ENCODE assay signal across 18 cellular contexts in genomic region chr6:40474937-40475336, GRCh38.
"Had no signal": no experiment of that assay in that cellular context is flagged by ENCODE, and none has a peak within 500 bp of the region (broad histone marks: within the 10 kb centered on the region; RNA-seq: fewer than 3 reads in every experiment).

No MANE protein-coding gene starts in this region.

- DNase-seq: activated CD4-positive, alpha-beta T cell treated with anti-CD3 and anti-CD28 coated beads for 1 hour; activated CD4-positive, alpha-beta T cell treated with anti-CD3 and anti-CD28 coated beads, Interleukin-2, amount 50 U/mL, for 48 hours; activated gamma-delta T cell treated with Interleukin-2 at 50 U/mL for 16 hours; adrenal gland; effector CD4-positive, alpha-beta T cell; left cardiac atrium; stimulated activated CD4-positive, alpha-beta T cell treated with anti-CD3 and anti-CD28 coated beads, Interleukin-12 subunit alpha, Interleukin-12 subunit beta, amount 100 ng/mL, for 4 hours; stimulated activated CD4-positive, alpha-beta T cell treated with anti-CD3 and anti-CD28 coated beads, Interleukin-1b, Interleukin-23, amount 100 ng/mL, for 48 hours; stimulated activated naive CD4-positive, alpha-beta T cell treated with Interleukin-2 at 50 U/mL for 16 hours; thyroid gland had no signal

- H3K27ac ChIP-seq: adrenal gland, breast epithelium, esophagus muscularis mucosa, gastroesophageal sphincter, thyroid gland had no signal

- H3K9me3 ChIP-seq: adrenal gland, breast epithelium, esophagus muscularis mucosa, gastroesophageal sphincter, thyroid gland had no signal

- H3K4me3 Mint-ChIP-seq: activated T-helper 1 cell treated with anti-CD3 and anti-CD28 coated beads, Interleukin-12 subunit alpha, Interleukin-12 subunit beta, Interleukin-2, Interleukin-4 antibody, amounts not matched to agents 30 ng/mL and 10 ng/mL and 1 ng/mL, durations not matched to agents 14 hours and 24 hours and 36 hours; natural killer cell treated with Interleukin-12 subunit alpha and Interleukin-12 subunit beta and Interleukin-15 and Interleukin-18, amount 100 ng/mL, for 72 hours had no signal

- H3K27ac Mint-ChIP-seq: activated naive CD4-positive, alpha-beta T cell treated with anti-CD3 and anti-CD28 coated beads, Interleukin-2, amount 50 U/mL, for 72 hours; activated T-helper 1 cell treated with anti-CD3 and anti-CD28 coated beads, Interleukin-12 subunit alpha, Interleukin-12 subunit beta, Interleukin-2, Interleukin-4 antibody, amounts not matched to agents 30 ng/mL and 10 ng/mL and 1 ng/mL, durations not matched to agents 14 hours and 24 hours and 36 hours had no signal

- H3K36me3 ChIP-seq: adrenal gland, breast epithelium, esophagus muscularis mucosa, gastroesophageal sphincter, thyroid gland had no signal

- H3K4me1 ChIP-seq: breast epithelium, esophagus muscularis mucosa, thyroid gland had no signal

- H3K27me3 Mint-ChIP-seq: natural killer cell treated with Interleukin-12 subunit alpha and Interleukin-12 subunit beta and Interleukin-15 and Interleukin-18, amount 100 ng/mL, for 72 hours had no signal

- H3K4me3 ChIP-seq: adrenal gland, breast epithelium, esophagus muscularis mucosa, gastroesophageal sphincter, thyroid gland had no signal

- H3K27me3 ChIP-seq: adrenal gland, breast epithelium, thyroid gland had no signal

- FAIRE-seq: astrocyte, islet of Langerhans had no signal

- H3K36me3 Mint-ChIP-seq: activated naive CD4-positive, alpha-beta T cell treated with anti-CD3 and anti-CD28 coated beads, Interleukin-2, amount 50 U/mL, for 72 hours; natural killer cell treated with Interleukin-12 subunit alpha and Interleukin-12 subunit beta and Interleukin-15 and Interleukin-18, amount 100 ng/mL, for 72 hours had no signal

- H3K9me3 Mint-ChIP-seq: activated naive CD4-positive, alpha-beta T cell treated with anti-CD3 and anti-CD28 coated beads, Interleukin-2, amount 50 U/mL, for 72 hours; activated T-helper 1 cell treated with anti-CD3 and anti-CD28 coated beads, Interleukin-12 subunit alpha, Interleukin-12 subunit beta, Interleukin-2, Interleukin-4 antibody, amounts not matched to agents 30 ng/mL and 10 ng/mL and 1 ng/mL, durations not matched to agents 14 hours and 24 hours and 36 hours; natural killer cell treated with Interleukin-12 subunit alpha and Interleukin-12 subunit beta and Interleukin-15 and Interleukin-18, amount 100 ng/mL, for 72 hours had no signal

- ATAC-seq: activated naive CD4-positive, alpha-beta T cell treated with anti-CD3 and anti-CD28 coated beads, Interleukin-2, amount 50 U/mL, for 72 hours; gastroesophageal sphincter; left cardiac atrium had no signal
